Comparison of ENCODE assay signal across 7 cellular contexts in the genomic region with DNA sequence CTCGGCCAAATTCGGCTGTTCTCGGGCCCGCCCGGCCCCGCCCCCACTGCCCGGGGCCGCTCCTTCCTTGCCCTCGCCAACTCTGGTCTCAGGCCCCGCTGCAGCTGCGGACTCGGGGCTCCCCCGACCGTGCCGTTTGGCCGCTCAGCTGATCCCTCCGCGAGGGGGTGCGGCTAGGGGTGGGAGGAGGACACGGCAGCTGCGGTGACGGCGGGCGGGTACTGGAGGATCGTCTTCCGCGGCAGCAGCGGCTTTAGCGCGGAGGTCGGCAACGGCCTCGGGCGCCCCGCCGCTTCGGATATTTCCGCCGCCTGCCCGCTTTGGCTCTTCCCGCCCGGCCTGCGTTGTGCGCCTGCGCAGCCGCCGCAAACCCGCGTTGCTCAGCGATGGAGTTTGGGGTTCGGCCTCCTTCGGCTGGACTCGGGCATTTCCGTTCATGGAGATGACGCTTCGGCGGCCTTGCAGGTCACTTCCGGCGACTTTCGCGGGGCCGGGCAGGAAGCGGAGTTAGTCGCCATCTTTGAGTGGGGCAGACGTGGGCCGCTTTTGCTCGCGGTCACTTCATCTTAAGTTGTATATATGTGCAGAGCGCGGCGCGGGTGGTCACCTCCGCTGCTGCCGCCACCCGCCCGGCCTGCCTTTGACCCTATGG. TPM values are rescaled to one million over a fixed set of nuclear protein-coding genes. Genes with fewer than 3 reads are reported as not detected.
A peak's percentile ranks its signal among the peaks of the same experiment; 100 is the strongest.
DNase-seq lines count a peak whose midpoint lies in the region; ATAC-seq and TF ChIP-seq lines count a peak whose summit lies in the region.

No MANE protein-coding gene starts in this region.

- intact Hi-C loops in left lung (cut with DNase I) = no loop called here

- H3K4me3 ChIP-seq in WERI-Rb-1 (ENCODE audit: low read depth, low read length) = peak overlapping the region; percentile 72
- peak overlapping the region; percentile 98 for H3K4me3 ChIP-seq in choroid plexus epithelial cell (ENCODE audit: low read depth, low read length)
- peak overlapping the region; percentile 74 to 78 for H3K4me3 ChIP-seq in left lung

- no peak for TF ChIP-seq CTCF in WERI-Rb-1 (IDR thresholded peaks at IDR 0.05; ENCODE audit: low read depth, low read length)
- TF ChIP-seq CTCF in choroid plexus epithelial cell (conservative IDR thresholded peaks at IDR 0.05; ENCODE audit: low read depth, low read length) = no peak
- peak in 1 of 2 donors; percentile 12 for TF ChIP-seq CTCF in left lung (IDR thresholded peaks at IDR 0.05)

- H3K9me3 ChIP-seq in WERI-Rb-1 (ENCODE audit: severe bottlenecking) = no peaks in the 10 kb centered on the region
- H3K9me3 ChIP-seq in left lung = no peaks in the 10 kb centered on the region

- ATAC-seq in GM19023 (IDR thresholded peaks at IDR 0.05; ENCODE audit: unreplicated experiment) = peak; percentile 58
- peak; percentile 50 for ATAC-seq in HG03159 (IDR thresholded peaks at IDR 0.05; ENCODE audit: unreplicated experiment)
- peak; percentile 82 for ATAC-seq in left lung

- H3K27ac ChIP-seq in WERI-Rb-1 (peak overlapping the region; percentile 100), left lung (peak overlapping the region; percentile 100)

- H3K4me1 ChIP-seq in left lung = peaks cover 36 to 68% of the 10 kb centered on the region in 2 donors

- DNase-seq in WERI-Rb-1 = peak; percentile 99
- DNase-seq in choroid plexus epithelial cell (ENCODE audit: low read depth) = peak; percentile 99
- peak; percentile 99 for DNase-seq in left lung
- DNase-seq in stimulated activated CD4-positive, alpha-beta T cell treated with anti-CD3 and anti-CD28 coated beads, Interleukin-4, amount 100 ng/mL, for 24 hours = peak; percentile 100
- DNase-seq in NCI-H1436 (lab: John Stamatoyannopoulos, UW) = no peak

- no peaks in the 10 kb centered on the region for H3K27me3 ChIP-seq in WERI-Rb-1 (ENCODE audit: insufficient read depth, low read depth, severe bottlenecking)
- H3K27me3 ChIP-seq in left lung = peaks cover 0 to 30% of the 10 kb centered on the region in 2 donors

- H3K36me3 ChIP-seq in WERI-Rb-1 (peaks cover 23% of the 10 kb centered on the region), left lung (peaks cover 0 to 21% of the 10 kb centered on the region in 2 donors)

RNA-seq across cellular contexts. Expression of a gene that starts 0.3 kb away (rescaled TPM):
- total RNA-seq in left lung = 10 to 100 TPM; 54.9 to 83.4 TPM

RNA-seq across cellular contexts. Expression of a gene that starts 3.8 kb away (rescaled TPM):
- total RNA-seq in left lung = 100 to 1,000 TPM; 107 to 120 TPM

RNA-seq across cellular contexts. Expression of a gene that starts 14.4 kb away (rescaled TPM):
- total RNA-seq in left lung = 10 to 100 TPM; 29.6 to 33.7 TPM

RNA-seq across cellular contexts. Expression of a gene that starts 14.9 kb away (rescaled TPM):
- 100 to 1,000 TPM; 231 to 261 TPM for total RNA-seq in left lung

RNA-seq across cellular contexts. Expression of a gene that starts 39.1 kb away (rescaled TPM):
- total RNA-seq in left lung = 10 to 100 TPM; 12.7 to 17.7 TPM
